In genomic region chr5:658103-658502, GRCh38 we compare ENCODE assay signal across 22 cellular contexts. TPM values are rescaled to one million over a fixed set of nuclear protein-coding genes. Genes with fewer than 3 reads are reported as not detected.
DNase-seq lines count a peak whose midpoint lies in the region; ATAC-seq, FAIRE-seq and TF ChIP-seq lines count a peak whose summit lies in the region.
"Had no signal": no experiment of that assay in that cellular context is flagged by ENCODE, and none has a peak within 500 bp of the region (broad histone marks: within the 10 kb centered on the region; RNA-seq: fewer than 3 reads in every experiment).

No MANE protein-coding gene starts in this region.

- intact Hi-C loops in K562 (cut with micrococcal nuclease) (no loop called here), HepG2 (cut with micrococcal nuclease; ENCODE audit: unreplicated experiment) (no loop called here)

- no peak for TF ChIP-seq POLR2A in K562 (conservative IDR thresholded peaks at IDR 0.05)
- no peak for TF ChIP-seq POLR2A in HepG2 (IDR thresholded peaks at IDR 0.05; ENCODE audit: insufficient read depth in 1 of 2, low read depth in 2 of 2, low read length in 2 of 2)

- H3K9me3 Mint-ChIP-seq in HFFc6, result peaks cover 6% of the 10 kb centered on the region; the same call in 1 of the 2 replicates
- H3K9me3 Mint-ChIP-seq: IgD-negative memory B cell had no signal

- POLR2A ChIA-PET in K562 (lab: Yijun Ruan, JAX), result interaction anchor here (0.6 to 2.0 kb wide), 4 partner anchors 12 to 1498 kb away, joined by 3 to 6 read pairs (median 3); no protein-coding TSS in a partner anchor
- POLR2A ChIA-PET in HepG2 (lab: Yijun Ruan, JAX), result no interaction called here

- peaks cover 15% of the 10 kb centered on the region for H3K4me1 Mint-ChIP-seq in HFFc6 (ENCODE audit: low read depth)
- H3K4me1 Mint-ChIP-seq: IgD-negative memory B cell had no signal

- no peak overlapping the region for H3K4me3 Mint-ChIP-seq in HFFc6
- H3K4me3 Mint-ChIP-seq: IgD-negative memory B cell had no signal

- no peaks in the 10 kb centered on the region; the same call in none of the 2 replicates for H3K27me3 Mint-ChIP-seq in HFFc6 (ENCODE audit: insufficient read depth)
- H3K27me3 Mint-ChIP-seq: IgD-negative memory B cell had no signal

- peaks cover 29% of the 10 kb centered on the region for H3K36me3 ChIP-seq in ACC112 (ENCODE audit: insufficient read depth, low read length)
- H3K36me3 ChIP-seq in K562 (ENCODE audit: control insufficient read depth, insufficient read depth, low read length), result peaks cover 90% of the 10 kb centered on the region
- H3K36me3 ChIP-seq in HepG2 (replicated peaks in 1 of 2; ENCODE audit: control insufficient read depth in 1 of 2, insufficient read depth in 2 of 2, low read length in 2 of 2), result peaks cover 7 to 47% of the 10 kb centered on the region in 2 experiments
- H3K36me3 ChIP-seq: breast epithelium had no signal

- H3K9me1 ChIP-seq in K562 (ENCODE audit: control insufficient read depth, insufficient read depth, low read length), result no peaks in the 10 kb centered on the region

- ATAC-seq in K562 (peak; percentile 71), HepG2 (no peak)
- ATAC-seq: left lung, SK-N-SH treated with all-trans-retinoic acid at 6 μM for 48 hours had no signal

- CTCF ChIA-PET in K562 (lab: Yijun Ruan, JAX; ENCODE audit: low intra/inter-chr PET ratio) (interaction anchor here (0.7 kb wide), 1 partner anchor 1065 kb away, joined by 3 read pairs; no protein-coding TSS in a partner anchor), HepG2 (lab: Yijun Ruan, JAX; ENCODE audit: low intra/inter-chr PET ratio, low total read pairs) (no interaction called here)

- no peaks in the 10 kb centered on the region for H3K27me3 ChIP-seq in ACC112 (ENCODE audit: insufficient read depth, low read length)
- H3K27me3 ChIP-seq in K562 (ENCODE audit: control insufficient read depth in 2 of 2, insufficient read depth in 2 of 2, low read length in 2 of 2), result no peaks in the 10 kb centered on the region
- no peaks in the 10 kb centered on the region for H3K27me3 ChIP-seq in HepG2 (ENCODE audit: control insufficient read depth in 1 of 2, insufficient read depth in 2 of 2, low read length in 2 of 2)
- H3K27me3 ChIP-seq: breast epithelium, heart left ventricle, left lung, MG63, neutrophil had no signal

- H3K79me2 ChIP-seq in ACC112 (ENCODE audit: control insufficient read depth, insufficient read depth, low read length, unreplicated experiment), result no peaks in the 10 kb centered on the region
- H3K79me2 ChIP-seq in K562 (ENCODE audit: control insufficient read depth, insufficient read depth, low read length), result no peaks in the 10 kb centered on the region; the same call in 1 of the 3 replicates
- H3K79me2 ChIP-seq in HepG2 (ENCODE audit: insufficient read depth, low read length), result no peaks in the 10 kb centered on the region

- DNase-seq in HFFc6 (no peak), K562 (ENCODE audit: extremely low read depth in 1 of 4, low spot score in 3 of 4) (peak in 2 of 4 experiments; percentile 28 to 31), myocyte (ENCODE audit: low read depth) (peak; percentile 26), NAMALWA (ENCODE audit: low spot score) (no peak), NCI-H2196 (lab: John Stamatoyannopoulos, UW; ENCODE audit: unreplicated experiment) (no peak), HepG2 (ENCODE audit: low spot score) (no peak)
- no peak for DNase-seq in activated CD8-positive, alpha-beta memory T cell treated with anti-CD3 and anti-CD28 coated beads for 24 hours
- DNase-seq: activated CD4-positive, alpha-beta T cell treated with anti-CD3 and anti-CD28 coated beads, Interleukin-2, amount 50 U/mL, for 48 hours; activated CD4-positive, CD25-positive, alpha-beta regulatory T cell; NCI-H146; NCI-H526 treated with DMSO at 0.1 percent for 48 hours; T-helper 9 cell had no signal

- no peaks in the 10 kb centered on the region for H4K20me1 ChIP-seq in K562 (replicated peaks; ENCODE audit: control insufficient read depth, insufficient read depth, low read length)
- no peaks in the 10 kb centered on the region for H4K20me1 ChIP-seq in HepG2 (ENCODE audit: insufficient read depth, low read length)

- WGBS in K562 (ENCODE audit: insufficient coverage, low coverage, missing lambda C conversion rate), result 82% methylated on average over 5 of the region's 5 CpGs
- 96% methylated on average over 5 of the region's 5 CpGs for WGBS in HepG2 (ENCODE audit: low lambda C conversion rate)

- no TSS peak for BruUV-seq in K562 (replicated peaks; lab: Mats Ljungman, UMichigan)
- no TSS peak for BruUV-seq in HepG2 (replicated peaks; lab: Mats Ljungman, UMichigan)

- H2AFZ ChIP-seq in ACC112 (ENCODE audit: low read length, unreplicated experiment), result no peak overlapping the region
- 0 out of 2 replicates have a peak overlapping the region, but pooled peaks have one; percentile 3 for H2AFZ ChIP-seq in K562 (ENCODE audit: low read depth, low read length)
- no peak overlapping the region for H2AFZ ChIP-seq in HepG2 (ENCODE audit: low read length)
- H2AFZ ChIP-seq: GM23248 had no signal

- peak overlapping the region; percentile 77 for H3K27ac ChIP-seq in ACC112 (ENCODE audit: low read depth, low read length)
- H3K27ac ChIP-seq in K562 (ENCODE audit: extremely low read depth, low read depth, low read length), result peak overlapping the region; percentile 90
- no peak overlapping the region for H3K27ac ChIP-seq in HepG2 (ENCODE audit: extremely low read length, insufficient read depth, low read length)
- H3K27ac ChIP-seq: breast epithelium, C4-2B, GM23248, heart left ventricle, left lung, neutrophil had no signal

- H3K9ac ChIP-seq in K562 (ENCODE audit: insufficient read depth in 1 of 2, low read depth in 2 of 2, low read length in 2 of 2) (peak overlapping the region; percentile 3 to 63; a peak in 3 of 4 replicates), HepG2 (ENCODE audit: insufficient read depth, low read depth, low read length) (no peak overlapping the region)
- H3K9ac ChIP-seq: GM23248 had no signal

- peak; percentile 15 for FAIRE-seq in K562 (lab: Jason Lieb, UNC)
- FAIRE-seq in HepG2 (lab: Jason Lieb, UNC), result no peak

- no peak for TF ChIP-seq CTCF in HFFc6 (IDR thresholded peaks at IDR 0.05)
- TF ChIP-seq CTCF in K562 (IDR thresholded peaks at IDR 0.05 in 2 of 3, conservative IDR thresholded peaks at IDR 0.05 in 1 of 3; ENCODE audit: insufficient read depth in 2 of 3, low read depth in 1 of 3, low read length in 3 of 3), result no peak
- no peak for TF ChIP-seq CTCF in HepG2 (CRISPR knock-in tag; IDR thresholded peaks at IDR 0.05)

- no peak for TF ChIP-seq RAD21 in K562 (CRISPR knock-in tag; conservative IDR thresholded peaks at IDR 0.05 in 1 of 2, IDR thresholded peaks at IDR 0.05 in 1 of 2)
- no peak for TF ChIP-seq RAD21 in HepG2 (CRISPR knock-in tag; IDR thresholded peaks at IDR 0.05)

- peak overlapping the region; percentile 45 for H3K4me2 ChIP-seq in K562 (ENCODE audit: insufficient read depth, low read length)
- no peak overlapping the region for H3K4me2 ChIP-seq in HepG2 (ENCODE audit: low read depth, low read length)

- H3K9me3 ChIP-seq in K562 (replicated peaks; ENCODE audit: control insufficient read depth, insufficient read depth, low read depth, low read length), result peaks cover 14% of the 10 kb centered on the region
- H3K9me3 ChIP-seq in HepG2 (ENCODE audit: low read length), result no peaks in the 10 kb centered on the region
- H3K9me3 ChIP-seq: breast epithelium, left lung, MG63, neutrophil had no signal

- H3K4me3 ChIP-seq in ACC112 (ENCODE audit: low read depth, low read length), result no peak overlapping the region
- H3K4me3 ChIP-seq in K562, result no peak overlapping the region
- H3K4me3 ChIP-seq in HepG2 (replicated peaks in 1 of 3; ENCODE audit: insufficient read depth in 1 of 3, low read depth in 2 of 3, low read length in 3 of 3), result no peak overlapping the region
- H3K4me3 ChIP-seq: breast epithelium, GM23248, heart left ventricle, left lung, MG63 had no signal

- H3K4me1 ChIP-seq in ACC112 (ENCODE audit: control insufficient read depth, insufficient read depth, low read length, unreplicated experiment), result peaks cover 9% of the 10 kb centered on the region
- H3K4me1 ChIP-seq in K562 (replicated peaks in 1 of 2; ENCODE audit: control insufficient read depth in 2 of 2, insufficient read depth in 2 of 2, low read length in 2 of 2), result peaks cover 7 to 13% of the 10 kb centered on the region in 2 experiments; a peak in 4 of 5 replicates
- H3K4me1 ChIP-seq in HepG2 (ENCODE audit: insufficient read depth, low read length), result no peaks in the 10 kb centered on the region
- H3K4me1 ChIP-seq: breast epithelium, heart left ventricle, left lung had no signal

- in situ Hi-C loops in K562 (cut with MboI), result loop anchor here (5.0 kb wide), 1 partner anchor 46 kb away; the partner anchor contains the start of gene CEP72
- in situ Hi-C loops in HepG2 (cut with HindIII; ENCODE audit: extremely low pct_ligation_motif_present, low pct_unique_long_range_greater_than_20kb), result no loop called here

- peaks cover 36% of the 10 kb centered on the region for H3K36me3 Mint-ChIP-seq in HFFc6 (ENCODE audit: low read depth)

- H3K27ac Mint-ChIP-seq in HFFc6, result peak overlapping the region; percentile 75
- H3K27ac Mint-ChIP-seq: IgD-negative memory B cell had no signal

- no peak for TF ChIP-seq EP300 in K562 (IDR thresholded peaks at IDR 0.05; ENCODE audit: low read length)
- TF ChIP-seq EP300 in HepG2 (IDR thresholded peaks at IDR 0.05; ENCODE audit: low read depth in 2 of 2, low read length in 2 of 2), result no peak
- TF ChIP-seq EP300 in HepG2 (CRISPR knock-in tag; IDR thresholded peaks at IDR 0.05; ENCODE audit: borderline replicate concordance), result no peak

RNA-seq across cellular contexts. Expression of gene TPPP, which starts 35.0 kb away (rescaled TPM):
- total RNA-seq in HFFc6 (2021; fragmentation: NEBNext Ultra II Directional; extraction: Animal tissue kit (Norgen Biotek cat#: 25700)), result under 1 TPM; 0.19 to 0.43 (median 0.30) TPM
- 0.11 and 0.28 TPM in 2 replicates for total RNA-seq in K562 (2011; cell fraction: chromatin; rRNA removed; ENCODE audit: low replicate concordance)
- total RNA-seq in K562 (2011; cell fraction: nucleolus; rRNA removed), result 0.13 and 0.17 TPM in 2 replicates
- 0.15 TPM in 1 of 2 replicates, not detected in the other for total RNA-seq in K562 (2011; cell fraction: nucleoplasm; rRNA removed)
- not detected in 2 replicates for total RNA-seq in K562 (2014; rRNA removed)
- total RNA-seq in K562 (2014; rRNA removed; fragmentation: Illumina TruSeq; extraction: Trizol), result not detected in 2 replicates
- total RNA-seq in K562 (2015; rRNA removed; fragmentation: Illumina TruSeq; extraction: Trizol), result not detected in 2 replicates
- 0.07 TPM in 2 replicates for total RNA-seq in K562 (2021)
- 0.01 and 0.03 TPM in 2 replicates for polyA plus RNA-seq in K562 (2011; rRNA removed)
- 0.04 and 0.06 TPM in 2 replicates for polyA plus RNA-seq in K562 (2011; cell fraction: cytosol; rRNA removed)
- polyA plus RNA-seq in K562 (2011; cell fraction: nucleus; rRNA removed), result 0.06 and 0.11 TPM in 2 replicates
- 0.21 and 0.25 TPM in 2 replicates for polyA plus RNA-seq in K562 (2012)
- polyA plus RNA-seq in K562 (2014; fragmentation: Illumina TruSeq; extraction: Trizol), result 0.01 TPM in 1 of 2 replicates, not detected in the other
- not detected for polyA plus RNA-seq in K562 (2014; fragmentation: Nextera tagmentation; extraction: Ambion mirVana)
- not detected in 2 replicates for polyA plus RNA-seq in K562 (2014; rRNA removed)
- polyA minus RNA-seq in K562 (2011; rRNA and poly(A)+ RNA removed), result 0.11 and 0.12 TPM in 2 replicates
- not detected in 2 replicates for polyA minus RNA-seq in K562 (2011; cell fraction: cytosol; rRNA and poly(A)+ RNA removed)
- polyA minus RNA-seq in K562 (2011; cell fraction: nucleus; rRNA and poly(A)+ RNA removed), result not detected in 2 replicates
- total RNA-seq in myocyte, result 0.10 and 0.24 TPM in 2 replicates
- polyA plus RNA-seq in myocyte (2012), result 0.10 TPM
- total RNA-seq in HepG2 (2016; rRNA removed; fragmentation: Illumina TruSeq; extraction: Trizol), result 0.04 TPM in 1 of 2 replicates, not detected in the other
- total RNA-seq in HepG2 (2016; cell fraction: cytosol; rRNA removed; fragmentation: Illumina TruSeq; extraction: Trizol; ENCODE audit: low read depth), result not detected in 2 replicates
- total RNA-seq in HepG2 (2016; cell fraction: insoluble cytoplasmic fraction; rRNA removed; fragmentation: Illumina TruSeq; extraction: Trizol), result 0.04 TPM in 1 of 2 replicates, not detected in the other
- total RNA-seq in HepG2 (2016; cell fraction: membrane; rRNA removed; fragmentation: Illumina TruSeq; extraction: Trizol), result 0.03 TPM in 1 of 2 replicates, not detected in the other
- total RNA-seq in HepG2 (2016; cell fraction: nucleus; rRNA removed; fragmentation: Illumina TruSeq; extraction: Trizol), result not detected in 2 replicates
- polyA plus RNA-seq in HepG2 (2011; rRNA removed), result 0.05 and 0.07 TPM in 2 replicates
- 0.04 and 0.07 TPM in 2 replicates for polyA plus RNA-seq in HepG2 (2011; cell fraction: cytosol; rRNA removed)
- 0.07 and 0.16 TPM in 2 replicates for polyA plus RNA-seq in HepG2 (2011; cell fraction: nucleus; rRNA removed)
- 0.17 and 0.20 TPM in 2 replicates for polyA plus RNA-seq in HepG2 (2012)
- polyA plus RNA-seq in HepG2 (2016; cell fraction: cytosol; fragmentation: Illumina TruSeq; extraction: Trizol; ENCODE audit: low read depth), result not detected in 2 replicates
- 0.05 TPM in 1 of 2 replicates, not detected in the other for polyA plus RNA-seq in HepG2 (2016; cell fraction: insoluble cytoplasmic fraction; fragmentation: Illumina TruSeq; extraction: Trizol; ENCODE audit: low read depth)
- not detected in 2 replicates for polyA plus RNA-seq in HepG2 (2016; cell fraction: membrane; fragmentation: Illumina TruSeq; extraction: Trizol; ENCODE audit: low read depth)
- polyA plus RNA-seq in HepG2 (2016; cell fraction: nucleus; fragmentation: Illumina TruSeq; extraction: Trizol; ENCODE audit: insufficient read depth, low read depth), result not detected in 2 replicates
- 0.24 and 0.28 TPM in 2 replicates for polyA minus RNA-seq in HepG2 (2011; rRNA and poly(A)+ RNA removed; ENCODE audit: low replicate concordance)
- 0.10 and 0.18 TPM in 2 replicates for polyA minus RNA-seq in HepG2 (2011; cell fraction: cytosol; rRNA and poly(A)+ RNA removed)
- 0.12 TPM in 1 of 2 replicates, not detected in the other for polyA minus RNA-seq in HepG2 (2011; cell fraction: nucleus; rRNA and poly(A)+ RNA removed)
- total RNA-seq: GM23248 had no signal
- polyA plus RNA-seq: GM23248, IgD-negative memory B cell had no signal

RNA-seq across cellular contexts. Expression of gene CEP72, which starts 46.0 kb away (rescaled TPM):
- 1 to 10 TPM; 2.9 to 5.0 (median 4.0) TPM for total RNA-seq in HFFc6 (2021; fragmentation: NEBNext Ultra II Directional; extraction: Animal tissue kit (Norgen Biotek cat#: 25700))
- 124 and 152 TPM in 2 replicates for total RNA-seq in K562 (2011; cell fraction: chromatin; rRNA removed; ENCODE audit: low replicate concordance)
- total RNA-seq in K562 (2011; cell fraction: nucleolus; rRNA removed), result 76.5 and 81.0 TPM in 2 replicates
- total RNA-seq in K562 (2011; cell fraction: nucleoplasm; rRNA removed), result 63.1 and 68.9 TPM in 2 replicates
- total RNA-seq in K562 (2014; rRNA removed) (17.6 and 27.4 TPM in 2 replicates), K562 (2014; rRNA removed; fragmentation: Illumina TruSeq; extraction: Trizol) (9.4 and 11.3 TPM in 2 replicates), K562 (2015; rRNA removed; fragmentation: Illumina TruSeq; extraction: Trizol) (16.3 and 17.4 TPM in 2 replicates), K562 (2021) (33.3 and 38.1 TPM in 2 replicates), myocyte (2.3 and 2.6 TPM in 2 replicates), HepG2 (2016; rRNA removed; fragmentation: Illumina TruSeq; extraction: Trizol) (8.1 and 9.4 TPM in 2 replicates)
- polyA plus RNA-seq in K562 (2011; rRNA removed) (14.0 and 17.8 TPM in 2 replicates), K562 (2014; fragmentation: Illumina TruSeq; extraction: Trizol) (14.2 and 15.2 TPM in 2 replicates), K562 (2014; fragmentation: Nextera tagmentation; extraction: Ambion mirVana) (1 to 10 TPM in 1 of 2 experiments, under 1 TPM in 1; 0.89 to 1.4 TPM), K562 (2014; rRNA removed) (19.9 and 28.6 TPM in 2 replicates), HepG2 (2011; rRNA removed) (3.4 and 4.4 TPM in 2 replicates)
- polyA plus RNA-seq in K562 (2011; cell fraction: cytosol; rRNA removed), result 11.8 and 15.1 TPM in 2 replicates
- 32.3 and 49.2 TPM in 2 replicates for polyA plus RNA-seq in K562 (2011; cell fraction: nucleus; rRNA removed)
- polyA plus RNA-seq in K562 (2012), result 15.2 and 20.5 TPM in 2 replicates
- 23.6 and 27.4 TPM in 2 replicates for polyA minus RNA-seq in K562 (2011; rRNA and poly(A)+ RNA removed)
- 19.7 and 26.2 TPM in 2 replicates for polyA minus RNA-seq in K562 (2011; cell fraction: cytosol; rRNA and poly(A)+ RNA removed)
- polyA minus RNA-seq in K562 (2011; cell fraction: nucleus; rRNA and poly(A)+ RNA removed), result 40.4 and 45.3 TPM in 2 replicates
- 1.5 TPM for polyA plus RNA-seq in myocyte (2012)
- 11.3 and 14.4 TPM in 2 replicates for total RNA-seq in HepG2 (2016; cell fraction: cytosol; rRNA removed; fragmentation: Illumina TruSeq; extraction: Trizol; ENCODE audit: low read depth)
- 6.5 and 9.1 TPM in 2 replicates for total RNA-seq in HepG2 (2016; cell fraction: insoluble cytoplasmic fraction; rRNA removed; fragmentation: Illumina TruSeq; extraction: Trizol)
- 6.6 and 7.9 TPM in 2 replicates for total RNA-seq in HepG2 (2016; cell fraction: membrane; rRNA removed; fragmentation: Illumina TruSeq; extraction: Trizol)
- total RNA-seq in HepG2 (2016; cell fraction: nucleus; rRNA removed; fragmentation: Illumina TruSeq; extraction: Trizol), result 11.4 and 12.2 TPM in 2 replicates
- polyA plus RNA-seq in HepG2 (2011; cell fraction: cytosol; rRNA removed), result 1.9 and 3.9 TPM in 2 replicates
- polyA plus RNA-seq in HepG2 (2011; cell fraction: nucleus; rRNA removed), result 8.5 and 11.6 TPM in 2 replicates
- polyA plus RNA-seq in HepG2 (2012), result 1.8 and 3.2 TPM in 2 replicates
- polyA plus RNA-seq in HepG2 (2016; cell fraction: cytosol; fragmentation: Illumina TruSeq; extraction: Trizol; ENCODE audit: low read depth), result 0.64 and 0.84 TPM in 2 replicates
- polyA plus RNA-seq in HepG2 (2016; cell fraction: insoluble cytoplasmic fraction; fragmentation: Illumina TruSeq; extraction: Trizol; ENCODE audit: low read depth), result 6.3 and 7.6 TPM in 2 replicates
- 1.9 and 2.0 TPM in 2 replicates for polyA plus RNA-seq in HepG2 (2016; cell fraction: membrane; fragmentation: Illumina TruSeq; extraction: Trizol; ENCODE audit: low read depth)
- 17.4 and 20.5 TPM in 2 replicates for polyA plus RNA-seq in HepG2 (2016; cell fraction: nucleus; fragmentation: Illumina TruSeq; extraction: Trizol; ENCODE audit: insufficient read depth, low read depth)
- polyA minus RNA-seq in HepG2 (2011; rRNA and poly(A)+ RNA removed; ENCODE audit: low replicate concordance), result 15.4 and 136 TPM in 2 replicates
- 3.4 and 4.0 TPM in 2 replicates for polyA minus RNA-seq in HepG2 (2011; cell fraction: cytosol; rRNA and poly(A)+ RNA removed)
- polyA minus RNA-seq in HepG2 (2011; cell fraction: nucleus; rRNA and poly(A)+ RNA removed), result 13.1 and 17.0 TPM in 2 replicates
